Comparison of ENCODE assay signal across 3 cellular contexts in the genomic region with DNA sequence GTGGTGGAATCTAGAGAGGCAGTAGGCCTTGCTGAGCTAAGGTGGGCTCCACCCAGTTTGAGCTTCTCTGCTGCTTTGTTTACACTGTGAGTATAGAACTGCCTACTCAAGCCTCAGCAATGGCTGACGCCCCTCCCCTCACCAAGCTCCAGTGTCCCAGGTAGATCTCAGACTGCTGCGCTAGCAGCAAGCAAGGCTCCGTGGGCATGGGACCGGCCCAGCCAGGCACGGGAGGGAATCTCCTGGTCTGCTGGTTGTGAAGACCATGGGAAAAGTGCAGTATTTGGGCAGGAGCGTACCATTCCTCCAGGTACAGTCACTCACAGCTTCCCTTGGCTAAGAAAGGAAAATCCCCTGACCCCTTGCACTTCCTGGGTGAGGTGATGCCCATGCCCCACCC.
"Had no signal": no experiment of that assay in that cellular context is flagged by ENCODE, and none has a peak within 500 bp of the region (broad histone marks: within the 10 kb centered on the region; RNA-seq: fewer than 3 reads in every experiment).

No MANE protein-coding gene starts in this region.

- ATAC-seq: GM12878 had no signal

- DNase-seq: GDM1, GF-D8 had no signal

- H3K4me3 ChIP-seq: GM12878 had no signal
